33 cellular contexts compared by ENCODE assay signal in genomic region chr1:228835456-228835855, GRCh38.
"Had no signal": no experiment of that assay in that cellular context is flagged by ENCODE, and none has a peak within 500 bp of the region (broad histone marks: within the 10 kb centered on the region; RNA-seq: fewer than 3 reads in every experiment).

No MANE protein-coding gene starts in this region.

- DNase-seq: activated B cell treated with CpG ODN at 0.5 μM for 24 hours; activated CD4-positive, alpha-beta memory T cell treated with anti-CD3 and anti-CD28 coated beads for 36 hours; activated CD4-positive, alpha-beta T cell treated with anti-CD3 and anti-CD28 coated beads for 36 hours; activated CD4-positive, CD25-positive, alpha-beta regulatory T cell treated with anti-CD3 and anti-CD28 coated beads, Interleukin-2, amount 50 U/mL, for 72 hours; activated CD8-positive, alpha-beta memory T cell treated with anti-CD3 and anti-CD28 coated beads, Interleukin-2, amount 10 ng/mL, durations not matched to agents 7 days and 5 days; activated CD8-positive, alpha-beta memory T cell treated with anti-CD3 and anti-CD28 coated beads, Interleukin-2, amount 50 U/mL, for 4 hours; activated CD8-positive, alpha-beta T cell treated with anti-CD3 and anti-CD28 coated beads, Interleukin-2, amount 10 ng/mL, durations not matched to agents 7 days and 5 days; activated gamma-delta T cell; activated naive CD4-positive, alpha-beta T cell treated with anti-CD3 and anti-CD28 coated beads, Interleukin-2, amount 50 U/mL, for 16 hours; activated naive CD4-positive, alpha-beta T cell treated with Interleukin-2 at 50 U/mL for 16 hours; activated T-cell treated with anti-CD3 and anti-CD28 coated beads, Interleukin-2, amount 50 U/mL, for 24 hours; activated T-cell treated with anti-CD3 and anti-CD28 coated beads, Interleukin-2, amount 50 U/mL, for 72 hours; amniotic stem cell; anterior cingulate cortex; brain microvascular endothelial cell; effector CD4-positive, alpha-beta T cell; effector memory CD8-positive, alpha-beta T cell; erythroblast; foreskin keratinocyte; gastrocnemius medialis; glutamatergic neuron; heart left ventricle; T-helper 1 cell; T-helper 17 cell; T1000; WERI-Rb-1 had no signal

- H3K27ac Mint-ChIP-seq: activated B cell treated with CpG ODN at 0.5 μM for 24 hours; activated CD4-positive, alpha-beta memory T cell treated with anti-CD3 and anti-CD28 coated beads for 36 hours; activated CD4-positive, alpha-beta T cell treated with anti-CD3 and anti-CD28 coated beads for 36 hours; activated CD4-positive, alpha-beta T cell treated with anti-CD3 and anti-CD28 coated beads, Interleukin-2, amount 10 ng/mL, durations not matched to agents 24 days and 14 days; activated CD8-positive, alpha-beta memory T cell treated with anti-CD3 and anti-CD28 coated beads, Interleukin-2, amount 10 ng/mL, durations not matched to agents 7 days and 5 days; activated CD8-positive, alpha-beta T cell treated with anti-CD3 and anti-CD28 coated beads, Interleukin-2, amount 10 ng/mL, durations not matched to agents 7 days and 5 days; activated naive CD8-positive, alpha-beta T cell; activated T-cell treated with anti-CD3 and anti-CD28 coated beads, Interleukin-2, amount 50 U/mL, for 24 hours; activated T-cell treated with anti-CD3 and anti-CD28 coated beads, Interleukin-2, amount 50 U/mL, for 72 hours; dendritic cell treated with granulocyte-macrophage colony-stimulating factor and Interleukin-4, amounts not matched to agents 40 ng/mL and 50 ng/mL, for 4 days; effector memory CD8-positive, alpha-beta T cell; T-helper 17 cell; T-helper 2 cell treated with Interferon-gamma antibody and Interleukin-4, amounts not matched to agents 5 μg/mL and 100 μg/mL, for 36 hours had no signal

- H3K36me3 ChIP-seq: brain microvascular endothelial cell, esophagus muscularis mucosa, gastrocnemius medialis, heart left ventricle, WERI-Rb-1 had no signal

- H3K9me3 ChIP-seq: esophagus muscularis mucosa, gastrocnemius medialis, heart left ventricle had no signal

- H3K27me3 Mint-ChIP-seq: activated CD4-positive, alpha-beta T cell treated with anti-CD3 and anti-CD28 coated beads for 36 hours; activated naive CD8-positive, alpha-beta T cell; dendritic cell treated with granulocyte-macrophage colony-stimulating factor and Interleukin-4, amounts not matched to agents 40 ng/mL and 50 ng/mL, for 4 days had no signal

- H3K27me3 ChIP-seq: esophagus muscularis mucosa, gastrocnemius medialis had no signal

- H3K9me3 Mint-ChIP-seq: activated B cell treated with CpG ODN at 0.5 μM for 24 hours; activated CD4-positive, alpha-beta memory T cell treated with anti-CD3 and anti-CD28 coated beads for 36 hours; activated CD4-positive, alpha-beta T cell treated with anti-CD3 and anti-CD28 coated beads, Interleukin-2, amount 10 ng/mL, durations not matched to agents 24 days and 14 days; activated T-cell treated with anti-CD3 and anti-CD28 coated beads, Interleukin-2, amount 50 U/mL, for 24 hours; activated T-cell treated with anti-CD3 and anti-CD28 coated beads, Interleukin-2, amount 50 U/mL, for 72 hours; central memory CD8-positive, alpha-beta T cell; dendritic cell treated with granulocyte-macrophage colony-stimulating factor and Interleukin-4, amounts not matched to agents 40 ng/mL and 50 ng/mL, for 4 days; effector memory CD8-positive, alpha-beta T cell; T-helper 2 cell treated with Interferon-gamma antibody and Interleukin-4, amounts not matched to agents 5 μg/mL and 100 μg/mL, for 36 hours had no signal

- H3K27ac ChIP-seq: brain microvascular endothelial cell, coronary artery, esophagus muscularis mucosa, foreskin keratinocyte, gastrocnemius medialis, heart left ventricle, WERI-Rb-1 had no signal

- H3K4me3 Mint-ChIP-seq: activated B cell treated with CpG ODN at 0.5 μM for 24 hours; activated CD4-positive, alpha-beta memory T cell treated with anti-CD3 and anti-CD28 coated beads for 36 hours; activated CD4-positive, alpha-beta T cell treated with anti-CD3 and anti-CD28 coated beads for 36 hours; activated CD4-positive, alpha-beta T cell treated with anti-CD3 and anti-CD28 coated beads, Interleukin-2, amount 10 ng/mL, durations not matched to agents 24 days and 14 days; activated CD8-positive, alpha-beta memory T cell treated with anti-CD3 and anti-CD28 coated beads, Interleukin-2, amount 10 ng/mL, durations not matched to agents 7 days and 5 days; activated CD8-positive, alpha-beta T cell treated with anti-CD3 and anti-CD28 coated beads, Interleukin-2, amount 10 ng/mL, durations not matched to agents 7 days and 5 days; activated naive CD8-positive, alpha-beta T cell; activated T-cell treated with anti-CD3 and anti-CD28 coated beads, Interleukin-2, amount 50 U/mL, for 24 hours; activated T-cell treated with anti-CD3 and anti-CD28 coated beads, Interleukin-2, amount 50 U/mL, for 72 hours; central memory CD8-positive, alpha-beta T cell; dendritic cell treated with granulocyte-macrophage colony-stimulating factor and Interleukin-4, amounts not matched to agents 40 ng/mL and 50 ng/mL, for 4 days; effector memory CD8-positive, alpha-beta T cell; T-helper 17 cell; T-helper 2 cell treated with Interferon-gamma antibody and Interleukin-4, amounts not matched to agents 5 μg/mL and 100 μg/mL, for 36 hours had no signal

- ATAC-seq: activated CD4-positive, alpha-beta T cell treated with anti-CD3 and anti-CD28 coated beads for 36 hours; activated CD8-positive, alpha-beta memory T cell treated with anti-CD3 and anti-CD28 coated beads, Interleukin-2, amount 10 ng/mL, durations not matched to agents 7 days and 5 days; activated CD8-positive, alpha-beta T cell treated with anti-CD3 and anti-CD28 coated beads, Interleukin-2, amount 10 ng/mL, durations not matched to agents 7 days and 5 days; activated T-cell treated with anti-CD3 and anti-CD28 coated beads, Interleukin-2, amount 50 U/mL, for 72 hours; effector memory CD8-positive, alpha-beta T cell; foreskin keratinocyte; gastrocnemius medialis; heart left ventricle; T-helper 17 cell had no signal

- H3K4me3 ChIP-seq: coronary artery, esophagus muscularis mucosa, gastrocnemius medialis, heart left ventricle had no signal

- H3K36me3 Mint-ChIP-seq: activated CD4-positive, alpha-beta memory T cell treated with anti-CD3 and anti-CD28 coated beads for 36 hours; activated naive CD8-positive, alpha-beta T cell had no signal
